ENCODE assay signal across 1 cellular context in the genomic region with DNA sequence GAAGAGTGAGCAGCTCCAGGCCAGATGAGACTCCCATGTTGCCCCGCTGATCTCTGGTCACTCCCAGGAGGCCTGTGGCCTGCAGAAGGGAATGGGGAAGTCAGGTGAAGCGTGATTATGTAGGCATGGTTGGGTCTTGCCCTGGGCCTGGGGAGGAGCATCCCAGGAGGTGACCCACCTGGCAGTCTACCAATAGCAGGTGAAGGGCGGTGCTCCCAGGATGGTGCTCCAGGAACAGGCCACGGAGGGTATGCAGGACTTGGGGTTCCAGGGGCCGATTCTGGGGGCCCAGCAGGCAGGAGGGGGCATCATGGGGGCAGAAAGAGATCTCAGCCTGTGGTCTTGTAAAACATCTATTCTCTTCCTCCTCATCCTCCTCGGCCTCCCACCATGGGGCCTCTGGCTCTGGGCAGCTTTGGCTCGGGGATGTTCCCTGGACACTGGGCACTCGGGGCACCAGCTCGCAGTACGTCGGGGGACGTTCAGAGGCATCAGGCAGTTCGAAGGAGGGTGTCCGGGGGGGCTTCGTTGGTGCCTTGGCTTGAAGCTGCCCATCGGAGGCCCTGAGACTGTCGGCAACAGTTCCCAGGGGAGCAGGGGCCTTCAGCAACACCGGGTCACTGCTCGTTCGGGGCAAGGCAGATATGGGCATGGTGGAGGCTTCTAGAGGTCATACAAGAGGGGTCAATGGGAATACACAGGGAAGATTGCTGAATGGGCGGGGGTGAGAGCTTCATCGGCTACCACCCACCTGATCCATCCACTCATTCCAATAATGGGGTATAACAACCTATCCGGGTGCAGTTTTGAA.
TF ChIP-seq lines count a peak whose summit lies in the region.

No MANE protein-coding gene starts in this region.

TF ChIP-seq in HCT116, 20 proteins besides CTCF, POLR2A, EP300 and RAD21 (continued from another document):
- TF ChIP-seq, protein P1, sequence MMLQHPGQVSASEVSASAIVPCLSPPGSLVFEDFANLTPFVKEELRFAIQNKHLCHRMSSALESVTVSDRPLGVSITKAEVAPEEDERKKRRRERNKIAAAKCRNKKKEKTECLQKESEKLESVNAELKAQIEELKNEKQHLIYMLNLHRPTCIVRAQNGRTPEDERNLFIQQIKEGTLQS (IDR thresholded peaks at IDR 0.05): no peak
- no peak for TF ChIP-seq EGR1 (IDR thresholded peaks at IDR 0.05; ENCODE audit: low read depth)
TF ChIP-seq in HCT116: peak in this region for 0.
